7 cellular contexts compared by ENCODE assay signal in the genomic region with DNA sequence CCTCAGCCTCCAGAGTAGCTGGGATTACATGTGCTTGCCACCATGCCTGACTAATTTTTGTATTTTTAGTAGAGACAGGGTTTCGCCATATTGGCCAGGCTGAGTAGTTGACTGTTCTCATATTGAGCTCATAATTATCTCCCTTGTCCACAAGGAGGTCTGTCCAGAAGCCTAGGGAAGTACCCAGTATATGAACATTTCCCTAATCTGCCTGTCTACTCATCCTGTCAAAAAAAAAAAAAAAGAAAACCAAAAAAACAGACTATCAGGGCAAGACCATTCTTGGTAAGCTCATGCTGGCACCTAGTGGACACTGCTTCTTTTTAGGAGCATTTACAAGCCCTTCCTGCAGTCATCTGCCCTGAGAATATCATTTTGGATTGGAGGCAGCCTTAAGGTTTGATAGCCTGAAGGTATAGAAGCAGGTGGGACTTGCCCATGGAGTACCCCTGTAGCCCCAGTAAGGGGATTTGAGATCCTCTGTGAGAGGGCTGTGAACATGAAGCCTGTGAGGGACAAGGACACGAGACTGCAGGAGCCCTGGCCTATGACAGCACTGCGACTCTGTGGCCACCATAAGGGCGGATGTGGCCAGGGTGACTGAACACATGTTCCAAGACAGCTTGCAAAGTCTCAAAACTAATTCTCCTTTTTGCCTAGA. TPM values are rescaled to one million over a fixed set of nuclear protein-coding genes. Genes with fewer than 3 reads are reported as not detected.
A peak's percentile ranks its signal among the peaks of the same experiment; 100 is the strongest.
DNase-seq lines count a peak whose midpoint lies in the region; ATAC-seq, FAIRE-seq and TF ChIP-seq lines count a peak whose summit lies in the region.

No MANE protein-coding gene starts in this region.

- H3K36me3 ChIP-seq in GM23248 (ENCODE audit: low read depth), result no peaks in the 10 kb centered on the region
- H3K36me3 ChIP-seq in KMS-11 (ENCODE audit: insufficient read depth), result no peaks in the 10 kb centered on the region
- no peaks in the 10 kb centered on the region for H3K36me3 ChIP-seq in GM12878 (ENCODE audit: control insufficient read depth in 2 of 2, insufficient read depth in 2 of 2, low read length in 1 of 2)
- no peaks in the 10 kb centered on the region for H3K36me3 ChIP-seq in kidney epithelial cell (ENCODE audit: control insufficient read depth, insufficient read depth, low read length)

- H3K79me2 ChIP-seq in GM23248 (ENCODE audit: insufficient read depth) (no peaks in the 10 kb centered on the region), KMS-11 (ENCODE audit: insufficient read depth, low read depth) (no peaks in the 10 kb centered on the region), GM12878 (ENCODE audit: control insufficient read depth, insufficient read depth, low read length) (no peaks in the 10 kb centered on the region)

- H4K20me1 ChIP-seq in GM23248 (ENCODE audit: insufficient read depth) (no peaks in the 10 kb centered on the region), KMS-11 (ENCODE audit: insufficient read depth) (no peaks in the 10 kb centered on the region), GM12878 (ENCODE audit: control insufficient read depth, insufficient read depth) (no peaks in the 10 kb centered on the region)

- H3K27ac ChIP-seq in GM23248 (no peak overlapping the region), KMS-11 (no peak overlapping the region), GM12878 (ENCODE audit: control insufficient read depth, insufficient read depth) (peak overlapping the region; percentile 83)

- H3K27me3 ChIP-seq in GM23248 (replicated peaks; ENCODE audit: insufficient read depth) (no peaks in the 10 kb centered on the region), KMS-11 (ENCODE audit: insufficient read depth, low read depth) (no peaks in the 10 kb centered on the region), GM12878 (replicated peaks in 1 of 2; ENCODE audit: control insufficient read depth in 2 of 2, insufficient read depth in 2 of 2, low read length in 1 of 2) (no peaks in the 10 kb centered on the region), kidney epithelial cell (ENCODE audit: control insufficient read depth, insufficient read depth, low read length) (no peaks in the 10 kb centered on the region)

- CTCF ChIA-PET in GM12878 (lab: Yijun Ruan, JAX), result interaction anchor here (0.5 to 16.4 kb wide), 39 partner anchors 10 to 547 kb away, joined by 3 to 262 read pairs (median 4); partner anchors contain the start of genes DUSP12, FCRLA and TOMM40L

- RAD21 ChIA-PET in GM12878 (lab: Charles Lee; ENCODE audit: unreplicated experiment), result interaction anchor here (0.5 to 6.4 kb wide), 31 partner anchors 10 to 573 kb away, joined by 3 to 85 read pairs (median 5); partner anchors contain the start of genes DUSP12, FCRLA, PPOX and TOMM40L

- TF ChIP-seq RAD21 in GM12878 (IDR thresholded peaks at IDR 0.05; ENCODE audit: insufficient read depth, low read depth, low read length), result peak; percentile 95

- intact Hi-C loops in GM12878 (cut with micrococcal nuclease; ENCODE audit: unreplicated experiment), result loop anchor here (1.0 to 5.0 kb wide), 3 partner anchors 32 to 171 kb away; partner anchors contain the start of gene FCRLA

- H3K4me2 ChIP-seq in GM23248 (ENCODE audit: unreplicated experiment) (no peak overlapping the region), KMS-11 (no peak overlapping the region), GM12878 (ENCODE audit: control insufficient read depth, insufficient read depth) (peak overlapping the region; percentile 36)

- H3K9me2 ChIP-seq in GM23248 (ENCODE audit: insufficient read depth), result no peaks in the 10 kb centered on the region

- SMC1A ChIA-PET in GM12878 (lab: Charles Lee; ENCODE audit: uncharacterized antibody, unreplicated experiment), result interaction anchor here (0.7 to 9.7 kb wide), 34 partner anchors 9 to 546 kb away, joined by 3 to 97 read pairs (median 5); partner anchors contain the start of genes DUSP12, FCGR2A, FCRLA and TOMM40L

- peak; percentile 89 for ATAC-seq in GM12878
- ATAC-seq in stimulated activated naive CD8-positive, alpha-beta T cell treated with anti-CD3 and anti-CD28 coated beads, Interleukin-15, Interleukin-2, amounts not matched to agents 100 U/mL and 50 U/mL, for 24 hours, result peak; percentile 78

- H3K4me1 ChIP-seq in GM23248 (ENCODE audit: insufficient read depth), result peaks cover 36% of the 10 kb centered on the region
- H3K4me1 ChIP-seq in KMS-11 (ENCODE audit: low read depth, poor library complexity, severe bottlenecking), result peaks cover 21% of the 10 kb centered on the region
- peaks cover 62% of the 10 kb centered on the region for H3K4me1 ChIP-seq in GM12878 (ENCODE audit: control insufficient read depth, insufficient read depth, low read length)

- no peak overlapping the region for H2AFZ ChIP-seq in GM23248
- no peak overlapping the region; the same call in 1 of the 2 replicates for H2AFZ ChIP-seq in KMS-11 (ENCODE audit: low read depth)
- peak overlapping the region; percentile 85 for H2AFZ ChIP-seq in GM12878 (ENCODE audit: control insufficient read depth, low read depth, low read length)

- 0 out of 4 replicates have a peak, but pooled peaks of 1 of the 2 experiments have one; percentile 5 for TF ChIP-seq EP300 in GM12878 (IDR thresholded peaks at IDR 0.05; ENCODE audit: borderline replicate concordance in 1 of 2, control insufficient read depth in 1 of 2, low read depth in 2 of 2, low read length in 2 of 2)

- TF ChIP-seq CTCF in GM12873 (IDR thresholded peaks at IDR 0.05; ENCODE audit: insufficient read depth, low read depth, low read length, missing control alignments) (peak; percentile 64), KMS-11 (conservative IDR thresholded peaks at IDR 0.05; ENCODE audit: low read depth, low read length) (peak; percentile 72), GM12878 (IDR thresholded peaks at IDR 0.05 in 2 of 3, conservative IDR thresholded peaks at IDR 0.05 in 1 of 3; ENCODE audit: control insufficient read depth in 2 of 3, extremely low read depth in 1 of 3, insufficient read depth in 1 of 3, low read depth in 3 of 3, low read length in 3 of 3) (peak; percentile 57 to 83 (median 78)), kidney epithelial cell (IDR thresholded peaks at IDR 0.05; ENCODE audit: insufficient read depth, low read length, poor library complexity, severe bottlenecking) (peak; percentile 56)

- POLR2A ChIA-PET in GM12878 (lab: Charles Lee), result interaction anchor here (0.6 to 5.0 kb wide), 8 partner anchors 8 to 322 kb away, joined by 3 to 34 read pairs (median 4); partner anchors contain the start of genes DUSP12 and FCRLA

- H3K9ac ChIP-seq in GM23248 (no peak overlapping the region), KMS-11 (no peak overlapping the region), GM12878 (ENCODE audit: control insufficient read depth, insufficient read depth, low read length) (peak overlapping the region; percentile 17)

- FAIRE-seq in GM12878 (lab: Jason Lieb, UNC), result peak; percentile 80

- WGBS in GM23248 (ENCODE audit: low coverage in 1 of 2, low lambda C conversion rate in 2 of 2, missing lambda C conversion rate in 2 of 2), 2 experiments, result 87 to 89% methylated on average over 4 of the region's 4 CpGs
- WGBS in GM12878 (ENCODE audit: insufficient coverage, insufficient replicate concordance, low lambda C conversion rate, missing lambda C conversion rate), result 2% methylated on average over 4 of the region's 4 CpGs

- H3K4me3 ChIP-seq in GM23248 (no peak overlapping the region), KMS-11 (IDR thresholded peaks at IDR 0.05; ENCODE audit: insufficient read depth, low read depth, low read length) (no peak overlapping the region), GM12878 (no peak overlapping the region), kidney epithelial cell (ENCODE audit: low read depth, low read length) (no peak overlapping the region)

- DNase-seq in GM23248 (peak; percentile 90), SKM-1 (lab: John Stamatoyannopoulos, UW; ENCODE audit: unreplicated experiment) (peak; percentile 81), GM12878 (ENCODE audit: low read depth, low spot score) (peak; percentile 93), kidney epithelial cell (ENCODE audit: low read depth) (no peak)
- DNase-seq in stimulated activated naive CD8-positive, alpha-beta T cell treated with anti-CD3 and anti-CD28 coated beads, Interleukin-15, Interleukin-2, amounts not matched to agents 100 U/mL and 50 U/mL, for 24 hours, result peak; percentile 60

- peaks cover 21% of the 10 kb centered on the region for H3F3A ChIP-seq in GM23248 (ENCODE audit: insufficient read depth)

- in situ Hi-C loops in GM23248 (cut with MboI) (no loop called here), GM12878 (cut with MboI) (loop anchor here (5.0 kb wide), 1 partner anchor 91 kb away; no protein-coding TSS in a partner anchor)

- TF ChIP-seq POLR2A in GM12878 (IDR thresholded peaks at IDR 0.05; ENCODE audit: low read depth, low read length), result peak; percentile 56

- BruUV-seq in GM12878 (replicated peaks; lab: Mats Ljungman, UMichigan), result no TSS peak

- H3K9me3 ChIP-seq in GM23248 (ENCODE audit: low read depth) (no peaks in the 10 kb centered on the region), GM12878 (replicated peaks; ENCODE audit: control insufficient read depth, insufficient read depth, low read length) (no peaks in the 10 kb centered on the region)

RNA-seq across cellular contexts. Expression of gene DUSP12, which starts 10.8 kb away (rescaled TPM):
- total RNA-seq in GM23248 (2014; rRNA removed; shearing (Covaris generic)), result 27.4 and 34.2 TPM in 2 replicates
- polyA plus RNA-seq in GM23248 (2016; fragmentation: Nextera tagmentation; extraction: Ambion mirVana) (29.9 and 34.9 TPM in 2 replicates), GM12878 (2011; rRNA removed) (50.8 and 62.5 TPM in 2 replicates), GM12878 (2014; fragmentation: Illumina TruSeq; extraction: Trizol) (24.8 and 25.7 TPM in 2 replicates), GM12878 (2014; fragmentation: Nextera tagmentation; extraction: Ambion mirVana) (10 to 100 TPM in 1 of 2 experiments, 1 to 10 TPM in 1; 7.0 to 13.3 TPM), GM12878 (2014; rRNA removed) (46.5 and 51.5 TPM in 2 replicates), GM12878 (2016; fragmentation: Nextera tagmentation; extraction: Ambion mirVana) (10 to 100 TPM; 42.5 TPM)
- 51.7 and 53.8 TPM in 2 replicates for total RNA-seq in GM12878 (2013; cell fraction: nucleolus; rRNA removed)
- total RNA-seq in GM12878 (2014; rRNA removed) (41.1 and 42.5 TPM in 2 replicates), GM12878 (2014; rRNA removed; fragmentation: Illumina TruSeq; extraction: Trizol) (23.7 and 24.1 TPM in 2 replicates), GM12878 (2021) (25.2 and 29.8 TPM in 2 replicates), kidney epithelial cell (48.0 and 49.7 TPM in 2 replicates)
- 20.3 TPM for polyA plus RNA-seq in GM12878 (2011; ENCODE audit: low read depth)
- polyA plus RNA-seq in GM12878 (2011; cell fraction: cytosol; rRNA removed), result 32.4 and 42.5 TPM in 2 replicates
- 45.5 and 54.7 TPM in 2 replicates for polyA plus RNA-seq in GM12878 (2011; cell fraction: nucleus; rRNA removed)
- polyA plus RNA-seq in GM12878 (2012), result 22.4 and 25.5 TPM in 2 replicates
- polyA minus RNA-seq in GM12878 (2011; rRNA and poly(A)+ RNA removed), result 16.2 and 20.9 TPM in 2 replicates
- polyA minus RNA-seq in GM12878 (2011; cell fraction: cytosol; rRNA and poly(A)+ RNA removed), result 14.8 and 16.3 TPM in 2 replicates
- polyA minus RNA-seq in GM12878 (2011; cell fraction: nucleus; rRNA and poly(A)+ RNA removed), result 21.8 and 38.5 TPM in 2 replicates

RNA-seq across cellular contexts. Expression of gene FCRLB, which starts 17.4 kb away (rescaled TPM):
- total RNA-seq in GM23248 (2014; rRNA removed; shearing (Covaris generic)), result 8.3 and 14.5 TPM in 2 replicates
- polyA plus RNA-seq in GM23248 (2016; fragmentation: Nextera tagmentation; extraction: Ambion mirVana) (9.4 and 10.1 TPM in 2 replicates), GM12878 (2011; rRNA removed) (1.2 and 1.5 TPM in 2 replicates), GM12878 (2014; fragmentation: Illumina TruSeq; extraction: Trizol) (1.2 and 1.9 TPM in 2 replicates), GM12878 (2014; fragmentation: Nextera tagmentation; extraction: Ambion mirVana) (1 to 10 TPM in 1 of 2 experiments, under 1 TPM in 1; 0.55 to 1.2 TPM), GM12878 (2014; rRNA removed) (8.8 and 9.4 TPM in 2 replicates), GM12878 (2016; fragmentation: Nextera tagmentation; extraction: Ambion mirVana) (10 to 100 TPM; 10.9 to 11.7 TPM)
- total RNA-seq in GM12878 (2013; cell fraction: nucleolus; rRNA removed), result 4.0 and 4.2 TPM in 2 replicates
- total RNA-seq in GM12878 (2014; rRNA removed) (11.3 and 11.5 TPM in 2 replicates), GM12878 (2014; rRNA removed; fragmentation: Illumina TruSeq; extraction: Trizol) (3.1 and 3.4 TPM in 2 replicates), GM12878 (2021) (7.9 and 8.3 TPM in 2 replicates), kidney epithelial cell (1.1 and 2.6 TPM in 2 replicates)
- polyA plus RNA-seq in GM12878 (2011; ENCODE audit: low read depth), result 0.73 TPM
- polyA plus RNA-seq in GM12878 (2011; cell fraction: cytosol; rRNA removed), result 1.3 and 1.7 TPM in 2 replicates
- polyA plus RNA-seq in GM12878 (2011; cell fraction: nucleus; rRNA removed), result 3.6 and 4.2 TPM in 2 replicates
- polyA plus RNA-seq in GM12878 (2012), result 2.5 and 3.2 TPM in 2 replicates
- polyA minus RNA-seq in GM12878 (2011; rRNA and poly(A)+ RNA removed), result 0.93 and 1.1 TPM in 2 replicates
- 0.53 and 0.62 TPM in 2 replicates for polyA minus RNA-seq in GM12878 (2011; cell fraction: cytosol; rRNA and poly(A)+ RNA removed)
- polyA minus RNA-seq in GM12878 (2011; cell fraction: nucleus; rRNA and poly(A)+ RNA removed), result 2.3 and 2.4 TPM in 2 replicates

RNA-seq across cellular contexts. Expression of gene ATF6, which starts 27.4 kb away (rescaled TPM):
- total RNA-seq in GM23248 (2014; rRNA removed; shearing (Covaris generic)), result 19.8 and 21.4 TPM in 2 replicates
- polyA plus RNA-seq in GM23248 (2016; fragmentation: Nextera tagmentation; extraction: Ambion mirVana) (14.8 TPM in 2 replicates), GM12878 (2011; rRNA removed) (24.3 and 30.4 TPM in 2 replicates), GM12878 (2014; fragmentation: Illumina TruSeq; extraction: Trizol) (19.2 and 23.8 TPM in 2 replicates), GM12878 (2014; fragmentation: Nextera tagmentation; extraction: Ambion mirVana) (1 to 10 TPM; 7.8 to 8.9 TPM), GM12878 (2014; rRNA removed) (10.3 and 11.7 TPM in 2 replicates), GM12878 (2016; fragmentation: Nextera tagmentation; extraction: Ambion mirVana) (10 to 100 TPM; 12.9 to 14.2 TPM)
- total RNA-seq in GM12878 (2013; cell fraction: nucleolus; rRNA removed), result 65.7 and 71.1 TPM in 2 replicates
- total RNA-seq in GM12878 (2014; rRNA removed) (15.2 and 18.0 TPM in 2 replicates), GM12878 (2014; rRNA removed; fragmentation: Illumina TruSeq; extraction: Trizol) (23.0 and 23.3 TPM in 2 replicates), GM12878 (2021) (17.0 and 17.5 TPM in 2 replicates), kidney epithelial cell (38.6 and 41.1 TPM in 2 replicates)
- polyA plus RNA-seq in GM12878 (2011; ENCODE audit: low read depth), result 7.1 TPM
- polyA plus RNA-seq in GM12878 (2011; cell fraction: cytosol; rRNA removed), result 12.7 and 14.3 TPM in 2 replicates
- polyA plus RNA-seq in GM12878 (2011; cell fraction: nucleus; rRNA removed), result 9.5 and 10.7 TPM in 2 replicates
- polyA plus RNA-seq in GM12878 (2012), result 9.9 and 11.2 TPM in 2 replicates
- 29.3 and 33.2 TPM in 2 replicates for polyA minus RNA-seq in GM12878 (2011; rRNA and poly(A)+ RNA removed)
- 7.4 and 8.7 TPM in 2 replicates for polyA minus RNA-seq in GM12878 (2011; cell fraction: cytosol; rRNA and poly(A)+ RNA removed)
- polyA minus RNA-seq in GM12878 (2011; cell fraction: nucleus; rRNA and poly(A)+ RNA removed), result 21.9 and 29.9 TPM in 2 replicates

RNA-seq across cellular contexts. Expression of gene FCRLA, which starts 31.7 kb away (rescaled TPM):
- 7.5 and 8.4 TPM in 2 replicates for total RNA-seq in GM23248 (2014; rRNA removed; shearing (Covaris generic))
- 5.3 and 6.8 TPM in 2 replicates for polyA plus RNA-seq in GM23248 (2016; fragmentation: Nextera tagmentation; extraction: Ambion mirVana)
- 48.7 and 51.4 TPM in 2 replicates for total RNA-seq in GM12878 (2013; cell fraction: nucleolus; rRNA removed)
- 419 and 443 TPM in 2 replicates for total RNA-seq in GM12878 (2014; rRNA removed)
- total RNA-seq in GM12878 (2014; rRNA removed; fragmentation: Illumina TruSeq; extraction: Trizol), result 269 and 273 TPM in 2 replicates
- total RNA-seq in GM12878 (2021), result 286 and 294 TPM in 2 replicates
- 286 TPM for polyA plus RNA-seq in GM12878 (2011; ENCODE audit: low read depth)
- 122 and 130 TPM in 2 replicates for polyA plus RNA-seq in GM12878 (2011; rRNA removed)
- 126 and 193 TPM in 2 replicates for polyA plus RNA-seq in GM12878 (2011; cell fraction: cytosol; rRNA removed)
- 55.0 and 60.1 TPM in 2 replicates for polyA plus RNA-seq in GM12878 (2011; cell fraction: nucleus; rRNA removed)
- polyA plus RNA-seq in GM12878 (2012), result 191 and 218 TPM in 2 replicates
- polyA plus RNA-seq in GM12878 (2014; fragmentation: Illumina TruSeq; extraction: Trizol), result 378 and 399 TPM in 2 replicates
- 100 to 1,000 TPM; 418 to 714 TPM for polyA plus RNA-seq in GM12878 (2014; fragmentation: Nextera tagmentation; extraction: Ambion mirVana)
- polyA plus RNA-seq in GM12878 (2014; rRNA removed), result 355 and 359 TPM in 2 replicates
- 100 to 1,000 TPM; 339 to 389 TPM for polyA plus RNA-seq in GM12878 (2016; fragmentation: Nextera tagmentation; extraction: Ambion mirVana)
- polyA minus RNA-seq in GM12878 (2011; rRNA and poly(A)+ RNA removed), result 84.4 and 140 TPM in 2 replicates
- polyA minus RNA-seq in GM12878 (2011; cell fraction: cytosol; rRNA and poly(A)+ RNA removed), result 24.5 and 36.5 TPM in 2 replicates
- 11.8 and 17.8 TPM in 2 replicates for polyA minus RNA-seq in GM12878 (2011; cell fraction: nucleus; rRNA and poly(A)+ RNA removed)
- total RNA-seq in kidney epithelial cell, result 0.88 and 2.1 TPM in 2 replicates
